In genomic region chr6:7725849-7726415, GRCh38 we compare ENCODE assay signal across 7 cellular contexts. TPM values are rescaled to one million over a fixed set of nuclear protein-coding genes. Genes with fewer than 3 reads are reported as not detected.
DNase-seq lines count a peak whose midpoint lies in the region; ATAC-seq and TF ChIP-seq lines count a peak whose summit lies in the region.

TSS of gene BMP6 (plus strand) at chr6:7726099. CDS start at chr6:7726956, 857 bp downstream.

- ATAC-seq in HG02759 (IDR thresholded peaks at IDR 0.05; ENCODE audit: unreplicated experiment), result peak; percentile 77

- intact Hi-C loops in breast epithelium (cut with DNase I; ENCODE audit: low total_unique reads) (no loop called here), sigmoid colon (cut with DNase I) (loop anchor here (2.0 to 5.0 kb wide), 2 partner anchors 183 to 271 kb away; no protein-coding TSS in a partner anchor)

- in situ Hi-C loops in GM13977 (cut with MboI; ENCODE audit: low pct_unique_long_range_greater_than_20kb, low sequenced_read_pairs, unreplicated experiment), result loop anchor here (10.0 kb wide), 1 partner anchor 269 kb away; no protein-coding TSS in a partner anchor

- no peak for TF ChIP-seq EP300 in sigmoid colon (IDR thresholded peaks at IDR 0.05)

- DNase-seq in GM13977 (ENCODE audit: low spot score) (peak; percentile 92), NCI-H1105 (lab: John Stamatoyannopoulos, UW) (peak; percentile 89), T-helper 2 cell (peak in 3 of 5 experiments; percentile 14 to 72 (median 36)), breast epithelium (ENCODE audit: low spot score in 2 of 2) (peak; percentile 77 to 81), sigmoid colon (peak; percentile 91)

- H3K27me3 ChIP-seq in breast epithelium (peaks cover 3 to 52% of the 10 kb centered on the region in 2 donors), sigmoid colon (peaks cover 40 to 62% (median 49%) of the 10 kb centered on the region in 3 donors)

- 1% methylated on average over 69 of the region's 69 CpGs for WGBS in sigmoid colon, 2 donors

- peak within 1 kb of the TSS; percentile 59 to 89 (median 62) for H3K4me3 ChIP-seq in breast epithelium
- peak within 1 kb of the TSS; percentile 64 for H3K4me3 ChIP-seq in iPS-18c (ENCODE audit: insufficient read depth, low read depth, low read length)
- peak within 1 kb of the TSS; percentile 28 to 61 (median 49) for H3K4me3 ChIP-seq in sigmoid colon

- peaks cover 0 to 11% of the 10 kb centered on the region in 2 donors for H3K4me1 ChIP-seq in breast epithelium
- H3K4me1 ChIP-seq in sigmoid colon, result peaks cover 0 to 38% (median 33%) of the 10 kb centered on the region in 4 donors

- TF ChIP-seq POLR2A in breast epithelium (IDR thresholded peaks at IDR 0.05) (no peak), sigmoid colon (IDR thresholded peaks at IDR 0.05) (no peak)

- TF ChIP-seq CTCF in GM13977 (IDR thresholded peaks at IDR 0.05; ENCODE audit: extremely low read depth, insufficient read depth, missing control alignments) (no peak), breast epithelium (IDR thresholded peaks at IDR 0.05) (no peak), sigmoid colon (IDR thresholded peaks at IDR 0.05) (no peak)

- H3K27ac ChIP-seq in breast epithelium (no peak within 1 kb of the TSS), sigmoid colon (peak within 1 kb of the TSS in 1 of 4 donors; percentile 10)

- no peaks in the 10 kb centered on the region for H3K9me3 ChIP-seq in breast epithelium
- H3K9me3 ChIP-seq in iPS-18c (ENCODE audit: control insufficient read depth, insufficient read depth, low read length), result no peaks in the 10 kb centered on the region
- no peaks in the 10 kb centered on the region for H3K9me3 ChIP-seq in sigmoid colon

- H3K36me3 ChIP-seq in breast epithelium (no peaks in the 10 kb centered on the region), sigmoid colon (no peaks in the 10 kb centered on the region)

RNA-seq across cellular contexts. Expression of gene BMP6, which starts in this region (rescaled TPM):
- 10 to 100 TPM in 1 of 3 donors, 1 to 10 TPM in 2; 3.5 to 11.1 (median 6.2) TPM for total RNA-seq in breast epithelium
- 1 to 10 TPM; 1.5 to 5.3 (median 2.5) TPM for total RNA-seq in sigmoid colon
- polyA plus RNA-seq in sigmoid colon, result under 1 TPM in 1 of 3 donors, not detected in 2; 0.64 TPM

Comparison
In these comparisons a context has a peak if more than half of its experiments do, and no peak if none do; other contexts are left out.
1. DNase-seq: peak in every context shown above with its lines; median percentile 92 in GM13977; 91 in sigmoid colon; 89 in NCI-H1105; 79 in breast epithelium; 36 in T-helper 2 cell.